Comparison of ENCODE assay signal across 9 cellular contexts in the genomic region with DNA sequence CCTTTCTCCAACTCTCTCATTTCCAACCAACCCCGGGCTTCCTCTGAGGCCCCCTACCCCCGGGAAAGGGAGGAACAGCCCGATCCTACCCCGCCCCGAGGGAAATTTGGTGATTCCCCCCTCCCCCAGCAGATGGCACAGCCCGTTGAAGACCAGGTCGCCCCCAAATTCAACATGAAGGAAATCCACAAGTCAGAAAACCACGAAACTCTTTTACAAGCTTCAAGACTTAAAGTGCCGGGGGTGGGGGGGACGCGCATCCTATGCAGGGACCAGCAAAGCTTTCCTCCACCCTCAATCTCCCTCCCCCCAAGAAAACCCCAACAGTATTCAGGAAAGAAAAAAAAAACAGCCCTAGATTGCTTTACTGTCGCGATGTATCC. TPM values are rescaled to one million over a fixed set of nuclear protein-coding genes. Genes with fewer than 3 reads are reported as not detected.
DNase-seq lines count a peak whose midpoint lies in the region; ATAC-seq and TF ChIP-seq lines count a peak whose summit lies in the region.
"Had no signal": no experiment of that assay in that cellular context is flagged by ENCODE, and none has a peak within 500 bp of the region (broad histone marks: within the 10 kb centered on the region; RNA-seq: fewer than 3 reads in every experiment).

No MANE protein-coding gene starts in this region.

- H3K9ac ChIP-seq in iPS-18a (ENCODE audit: low read length), result peak overlapping the region; percentile 98

- no peaks in the 10 kb centered on the region for H3K9me3 Mint-ChIP-seq in activated T-cell treated with anti-CD3 and anti-CD28 coated beads, Interleukin-2, amount 50 U/mL, for 72 hours
- H3K9me3 Mint-ChIP-seq in type B pancreatic cell, result no peaks in the 10 kb centered on the region

- no peak for DNase-seq in left ventricle myocardium inferior
- DNase-seq in Right ventricle myocardium inferior (ENCODE audit: missing footprints), result no peak
- peak in 1 of 2 donors; percentile 16 for DNase-seq in activated T-cell treated with anti-CD3 and anti-CD28 coated beads, Interleukin-2, amount 50 U/mL, for 72 hours
- no peak for DNase-seq in type B pancreatic cell (ENCODE audit: extremely low spot score, unreplicated experiment)
- no peak for DNase-seq in amniotic stem cell (lab: John Stamatoyannopoulos, UW)

- no peak for ATAC-seq in Right ventricle myocardium inferior
- ATAC-seq in activated T-cell treated with anti-CD3 and anti-CD28 coated beads, Interleukin-2, amount 50 U/mL, for 72 hours (replicated peaks in 1 of 2), result no peak
- ATAC-seq in GM19023 (IDR thresholded peaks at IDR 0.05; ENCODE audit: unreplicated experiment), result no peak
- no peak for ATAC-seq in activated CD4-positive, CD25-positive, alpha-beta regulatory T cell treated with anti-CD3 and anti-CD28 coated beads, Interleukin-2, amount 50 U/mL, for 24 hours

- H3K27me3 ChIP-seq in left ventricle myocardium inferior (ENCODE audit: low read depth), result no peaks in the 10 kb centered on the region
- no peaks in the 10 kb centered on the region for H3K27me3 ChIP-seq in iPS-18a (ENCODE audit: control insufficient read depth, insufficient read depth, low read length)

- H3K4me1 Mint-ChIP-seq in activated T-cell treated with anti-CD3 and anti-CD28 coated beads, Interleukin-2, amount 50 U/mL, for 72 hours (ENCODE audit: low read depth), result peaks cover 26% of the 10 kb centered on the region
- peaks cover 6% of the 10 kb centered on the region for H3K4me1 Mint-ChIP-seq in type B pancreatic cell (ENCODE audit: unreplicated experiment)

- peak overlapping the region; percentile 89 for H3K4me3 ChIP-seq in left ventricle myocardium inferior
- H3K4me3 ChIP-seq in iPS-18a (ENCODE audit: low read length), result peak overlapping the region; percentile 83

- peak overlapping the region; percentile 95 to 98 for H3K4me3 Mint-ChIP-seq in activated T-cell treated with anti-CD3 and anti-CD28 coated beads, Interleukin-2, amount 50 U/mL, for 72 hours
- peak overlapping the region; percentile 95 for H3K4me3 Mint-ChIP-seq in type B pancreatic cell

- no peaks in the 10 kb centered on the region for H3K27me3 Mint-ChIP-seq in activated T-cell treated with anti-CD3 and anti-CD28 coated beads, Interleukin-2, amount 50 U/mL, for 72 hours (ENCODE audit: low read depth)
- no peaks in the 10 kb centered on the region for H3K27me3 Mint-ChIP-seq in type B pancreatic cell

- intact Hi-C loops in left ventricle myocardium inferior (cut with micrococcal nuclease), result no loop called here
- intact Hi-C loops in Right ventricle myocardium inferior (cut with DNase I), result loop anchor here (5.0 kb wide), 1 partner anchor 83 kb away; a partner anchor contains a TSS

- H3K9me3 ChIP-seq in left ventricle myocardium inferior (replicated peaks) (no peaks in the 10 kb centered on the region), iPS-18a (ENCODE audit: control insufficient read depth, low read depth, low read length) (no peaks in the 10 kb centered on the region)

- H3K4me1 ChIP-seq in left ventricle myocardium inferior (peaks cover 27% of the 10 kb centered on the region), iPS-18a (ENCODE audit: control insufficient read depth, low read depth, low read length) (peaks cover 4% of the 10 kb centered on the region)

- H3K27ac ChIP-seq in left ventricle myocardium inferior (replicated peaks) (peak overlapping the region; percentile 81), iPS-18a (ENCODE audit: low read length) (peak overlapping the region; percentile 94)
- H3K27ac ChIP-seq: epithelial cell of prostate had no signal

- peak overlapping the region; percentile 58 for H3K27ac Mint-ChIP-seq in activated T-cell treated with anti-CD3 and anti-CD28 coated beads, Interleukin-2, amount 50 U/mL, for 72 hours
- H3K27ac Mint-ChIP-seq in type B pancreatic cell, result peak overlapping the region; percentile 94

- peaks cover 0 to 6% of the 10 kb centered on the region in 2 donors for H3K36me3 Mint-ChIP-seq in activated T-cell treated with anti-CD3 and anti-CD28 coated beads, Interleukin-2, amount 50 U/mL, for 72 hours (ENCODE audit: insufficient read depth in 2 of 2)
- H3K36me3 Mint-ChIP-seq in type B pancreatic cell, result peaks cover 4% of the 10 kb centered on the region

- peaks cover 13% of the 10 kb centered on the region for H3K36me3 ChIP-seq in left ventricle myocardium inferior
- peaks cover 42% of the 10 kb centered on the region for H3K36me3 ChIP-seq in iPS-18a (ENCODE audit: control insufficient read depth, low read depth, low read length)

- TF ChIP-seq CTCF in left ventricle myocardium inferior (IDR thresholded peaks at IDR 0.05; ENCODE audit: borderline replicate concordance), result no peak
- TF ChIP-seq CTCF in type B pancreatic cell (conservative IDR thresholded peaks at IDR 0.05), result no peak

RNA-seq across cellular contexts. Expression of a gene that starts 1.8 kb away (rescaled TPM):
- total RNA-seq in left ventricle myocardium inferior (18.4 TPM), Right ventricle myocardium inferior (25.3 TPM), type B pancreatic cell (ENCODE audit: low replicate concordance) (134 and 193 TPM in 2 replicates)
- total RNA-seq in activated T-cell treated with anti-CD3 and anti-CD28 coated beads, Interleukin-2, amount 50 U/mL, for 72 hours, result 100 to 1,000 TPM; 112 to 126 TPM

RNA-seq across cellular contexts. Expression of a gene that starts 45.4 kb away (rescaled TPM):
- total RNA-seq in left ventricle myocardium inferior, result 942 TPM
- total RNA-seq in Right ventricle myocardium inferior, result 1,146 TPM
- 100 to 1,000 TPM; 103 to 113 TPM for total RNA-seq in activated T-cell treated with anti-CD3 and anti-CD28 coated beads, Interleukin-2, amount 50 U/mL, for 72 hours
- 191 and 290 TPM in 2 replicates for total RNA-seq in type B pancreatic cell (ENCODE audit: low replicate concordance)

RNA-seq across cellular contexts. Expression of a gene that starts 58.0 kb away (rescaled TPM):
- total RNA-seq in left ventricle myocardium inferior, result 48.6 TPM
- total RNA-seq in Right ventricle myocardium inferior, result 64.2 TPM
- total RNA-seq in activated T-cell treated with anti-CD3 and anti-CD28 coated beads, Interleukin-2, amount 50 U/mL, for 72 hours, result 10 to 100 TPM; 71.2 to 77.9 TPM
- total RNA-seq in type B pancreatic cell (ENCODE audit: low replicate concordance), result 78.8 and 110 TPM in 2 replicates
